Comparison of ENCODE assay signal across 19 cellular contexts in genomic region chr11:18726040-18726439, GRCh38. TPM values are rescaled to one million over a fixed set of nuclear protein-coding genes. Genes with fewer than 3 reads are reported as not detected.
"Had no signal": no experiment of that assay in that cellular context is flagged by ENCODE, and none has a peak within 500 bp of the region (broad histone marks: within the 10 kb centered on the region; RNA-seq: fewer than 3 reads in every experiment).

TSS of gene IGSF22 (minus strand) at chr11:18726188. CDS start at chr11:18724236, 1,952 bp downstream.

- H3K9ac ChIP-seq: parathyroid adenoma had no signal

- H2AFZ ChIP-seq: parathyroid adenoma had no signal

- H3K4me1 ChIP-seq: parathyroid adenoma had no signal

- H3K27ac Mint-ChIP-seq: activated B cell treated with CpG ODN at 0.5 μM for 24 hours; activated CD4-positive, alpha-beta T cell treated with anti-CD3 and anti-CD28 coated beads, Interleukin-2, amount 10 ng/mL, durations not matched to agents 24 days and 14 days; activated CD8-positive, alpha-beta T cell treated with anti-CD3 and anti-CD28 coated beads, Interleukin-2, amount 10 ng/mL, durations not matched to agents 7 days and 5 days; activated naive CD8-positive, alpha-beta T cell; stimulated activated memory B cell treated with anti-CD40 and anti-IgM and Interleukin-4, amounts not matched to agents 10 μg/mL and 1 μg/mL and 100 μg/mL, for 72 hours had no signal

- H3K79me2 ChIP-seq: parathyroid adenoma had no signal

- H3K4me3 Mint-ChIP-seq: activated B cell treated with CpG ODN at 0.5 μM for 24 hours; activated CD4-positive, alpha-beta T cell treated with anti-CD3 and anti-CD28 coated beads, Interleukin-2, amount 10 ng/mL, durations not matched to agents 24 days and 14 days; activated CD8-positive, alpha-beta T cell treated with anti-CD3 and anti-CD28 coated beads, Interleukin-2, amount 10 ng/mL, durations not matched to agents 7 days and 5 days; activated naive CD8-positive, alpha-beta T cell; stimulated activated memory B cell treated with anti-CD40 and anti-IgM and Interleukin-4, amounts not matched to agents 10 μg/mL and 1 μg/mL and 100 μg/mL, for 72 hours had no signal

- H3K9me3 Mint-ChIP-seq: activated B cell treated with CpG ODN at 0.5 μM for 24 hours; activated CD4-positive, alpha-beta T cell treated with anti-CD3 and anti-CD28 coated beads, Interleukin-2, amount 10 ng/mL, durations not matched to agents 24 days and 14 days; naive thymus-derived CD4-positive, alpha-beta T cell; stimulated activated memory B cell treated with anti-CD40 and anti-IgM and Interleukin-4, amounts not matched to agents 10 μg/mL and 1 μg/mL and 100 μg/mL, for 72 hours had no signal

- H3K4me3 ChIP-seq: coronary artery, esophagus squamous epithelium, lung had no signal

- DNase-seq: activated B cell treated with CpG ODN at 0.5 μM for 24 hours; activated CD4-positive, alpha-beta T cell treated with anti-CD3 and anti-CD28 coated beads, Interleukin-2, amount 10 ng/mL, durations not matched to agents 24 days and 14 days; activated CD8-positive, alpha-beta memory T cell treated with anti-CD3 and anti-CD28 coated beads, Interleukin-2, amount 50 U/mL, for 4 hours; activated CD8-positive, alpha-beta T cell treated with anti-CD3 and anti-CD28 coated beads, Interleukin-2, amount 10 ng/mL, durations not matched to agents 7 days and 5 days; activated gamma-delta T cell; activated T-cell treated with anti-CD3 and anti-CD28 coated beads, Interleukin-2, amount 50 U/mL, for 48 hours; amniotic stem cell; esophagus squamous epithelium; hypothalamus; left cardiac atrium; naive thymus-derived CD4-positive, alpha-beta T cell; T-helper 2 cell had no signal

- H3K27me3 ChIP-seq: esophagus squamous epithelium had no signal

- H3K27ac ChIP-seq: coronary artery, esophagus squamous epithelium, neutrophil, parathyroid adenoma had no signal

- H3K9me3 ChIP-seq: esophagus squamous epithelium, neutrophil had no signal

- H3K36me3 ChIP-seq: esophagus squamous epithelium, neutrophil had no signal

- H3K27me3 Mint-ChIP-seq: activated naive CD8-positive, alpha-beta T cell; stimulated activated memory B cell treated with anti-CD40 and anti-IgM and Interleukin-4, amounts not matched to agents 10 μg/mL and 1 μg/mL and 100 μg/mL, for 72 hours had no signal

- H3K36me3 Mint-ChIP-seq: activated naive CD8-positive, alpha-beta T cell; naive thymus-derived CD4-positive, alpha-beta T cell; stimulated activated memory B cell treated with anti-CD40 and anti-IgM and Interleukin-4, amounts not matched to agents 10 μg/mL and 1 μg/mL and 100 μg/mL, for 72 hours had no signal

RNA-seq across cellular contexts. Expression of gene IGSF22, which starts in this region (rescaled TPM):
- total RNA-seq: activated CD4-positive, alpha-beta T cell treated with anti-CD3 and anti-CD28 coated beads, Interleukin-2, amount 10 ng/mL, durations not matched to agents 24 days and 14 days; activated CD8-positive, alpha-beta T cell treated with anti-CD3 and anti-CD28 coated beads, Interleukin-2, amount 10 ng/mL, durations not matched to agents 7 days and 5 days; endothelial cell of umbilical vein had no signal
- polyA plus RNA-seq: endothelial cell of umbilical vein had no signal
